8 cellular contexts compared by ENCODE assay signal in genomic region chr3:72887378-72887722, GRCh38. TPM values are rescaled to one million over a fixed set of nuclear protein-coding genes. Genes with fewer than 3 reads are reported as not detected.
DNase-seq lines count a peak whose midpoint lies in the region; ATAC-seq, FAIRE-seq and TF ChIP-seq lines count a peak whose summit lies in the region.

No MANE protein-coding gene starts in this region.

- H4K8ac ChIP-seq in H1 (ENCODE audit: extremely low read depth, insufficient read depth, low read length) (no peak overlapping the region), neuronal stem cell (ENCODE audit: low read depth, low read length) (no peak overlapping the region)

- intact Hi-C loops in CD8-positive, alpha-beta T cell (cut with DNase I, micrococcal nuclease), result no loop called here

- no peaks in the 10 kb centered on the region for H3K36me3 Mint-ChIP-seq in CD8-positive, alpha-beta T cell

- H3K27me3 ChIP-seq in CD8-positive, alpha-beta T cell (ENCODE audit: insufficient read depth, low read length), result peaks cover 10% of the 10 kb centered on the region
- peaks cover 11% of the 10 kb centered on the region; the same call in 1 of the 2 replicates for H3K27me3 ChIP-seq in OCI-LY1 (ENCODE audit: insufficient read depth, low read length)
- H3K27me3 ChIP-seq in H1 (replicated peaks in 1 of 4; ENCODE audit: control insufficient read depth in 3 of 4, extremely low read depth in 1 of 4, insufficient read depth in 3 of 4, low read length in 3 of 4), result peaks cover 0 to 37% (median 18%) of the 10 kb centered on the region in 4 experiments; a peak in 5 of 7 replicates
- peaks cover 0 to 88% (median 34%) of the 10 kb centered on the region in 3 experiments for H3K27me3 ChIP-seq in neuronal stem cell (ENCODE audit: control insufficient read depth in 3 of 3, insufficient read depth in 3 of 3, low read depth in 1 of 3, low read length in 3 of 3)

- no peak overlapping the region for H2BK15ac ChIP-seq in H1 (ENCODE audit: low read length)
- no peak overlapping the region for H2BK15ac ChIP-seq in neuronal stem cell (ENCODE audit: low read length)

- H2BK12ac ChIP-seq in H1 (ENCODE audit: low read depth, low read length) (no peak overlapping the region), neuronal stem cell (ENCODE audit: low read length) (no peak overlapping the region)

- no peak overlapping the region for H4K5ac ChIP-seq in H1 (ENCODE audit: insufficient read length, low read depth, low read length)

- peaks cover 6% of the 10 kb centered on the region for H3K23me2 ChIP-seq in H1 (ENCODE audit: low read depth, low read length)

- H3K79me2 ChIP-seq in OCI-LY1 (ENCODE audit: insufficient read depth, low read length) (no peaks in the 10 kb centered on the region), H1 (ENCODE audit: control insufficient read depth in 1 of 2, insufficient read depth in 2 of 2, low read length in 2 of 2) (no peaks in the 10 kb centered on the region)

- H4K91ac ChIP-seq in H1 (replicated peaks; ENCODE audit: insufficient read length, low read length) (no peak overlapping the region), neuronal stem cell (ENCODE audit: low read depth, low read length, poor library complexity) (no peak overlapping the region)

- H3K9ac ChIP-seq in OCI-LY1 (ENCODE audit: low read length), result no peak overlapping the region; the same call in 1 of the 2 replicates
- no peak overlapping the region for H3K9ac ChIP-seq in H1 (replicated peaks in 1 of 4; ENCODE audit: extremely low read depth in 1 of 4, low read depth in 3 of 4, low read length in 3 of 4)
- H3K9ac ChIP-seq in neuronal stem cell (ENCODE audit: low read depth, low read length, poor library complexity), result no peak overlapping the region

- no peaks in the 10 kb centered on the region for H4K20me1 ChIP-seq in OCI-LY1 (ENCODE audit: insufficient read depth, low read length)
- peaks cover 0 to 2% of the 10 kb centered on the region in 2 experiments for H4K20me1 ChIP-seq in H1 (replicated peaks in 1 of 2; ENCODE audit: control insufficient read depth in 1 of 2, insufficient read depth in 2 of 2, low read length in 2 of 2)

- TF ChIP-seq RAD21 in H1 (IDR thresholded peaks at IDR 0.05 in 1 of 2, conservative IDR thresholded peaks at IDR 0.05 in 1 of 2; ENCODE audit: low read depth in 2 of 2, low read length in 2 of 2), result no peak

- TF ChIP-seq CTCF in CD8-positive, alpha-beta T cell (IDR thresholded peaks at IDR 0.05), result no peak
- TF ChIP-seq CTCF in OCI-LY1 (IDR thresholded peaks at IDR 0.05; ENCODE audit: low read length), result no peak
- no peak for TF ChIP-seq CTCF in H1 (IDR thresholded peaks at IDR 0.05; ENCODE audit: control extremely low read depth in 1 of 3, insufficient read depth in 1 of 3, low read depth in 1 of 3, low read length in 3 of 3)

- H3F3A ChIP-seq in OCI-LY1 (ENCODE audit: insufficient read depth, low read length), result no peaks in the 10 kb centered on the region

- no peak for DNase-seq in CD8-positive, alpha-beta T cell
- DNase-seq in H1 (ENCODE audit: low read depth in 1 of 2, low spot score in 2 of 2), result no peak
- no peak for DNase-seq in neuronal stem cell (ENCODE audit: low spot score)
- DNase-seq in T-helper 9 cell, result no peak
- no peak for DNase-seq in left lobe of liver (ENCODE audit: low spot score)

- no peak overlapping the region for H2BK120ac ChIP-seq in H1 (replicated peaks; ENCODE audit: low read depth, low read length)
- no peak overlapping the region for H2BK120ac ChIP-seq in neuronal stem cell (ENCODE audit: low read depth, low read length)

- peaks cover 65% of the 10 kb centered on the region for H3K27me3 Mint-ChIP-seq in CD8-positive, alpha-beta T cell (ENCODE audit: low read depth)

- H3K79me1 ChIP-seq in H1 (ENCODE audit: low read depth, low read length) (no peaks in the 10 kb centered on the region), neuronal stem cell (ENCODE audit: low read depth, low read length) (no peaks in the 10 kb centered on the region)

- H3K36me3 ChIP-seq in CD8-positive, alpha-beta T cell (ENCODE audit: insufficient read depth, low read length), result no peaks in the 10 kb centered on the region
- no peaks in the 10 kb centered on the region for H3K36me3 ChIP-seq in OCI-LY1 (ENCODE audit: insufficient read depth, low read length)
- H3K36me3 ChIP-seq in H1 (ENCODE audit: control insufficient read depth in 2 of 4, insufficient read depth in 4 of 4, low read length in 3 of 4), result no peaks in the 10 kb centered on the region
- no peaks in the 10 kb centered on the region for H3K36me3 ChIP-seq in neuronal stem cell (replicated peaks in 1 of 2; ENCODE audit: control insufficient read depth in 2 of 2, insufficient read depth in 2 of 2, low read length in 2 of 2)

- H2BK20ac ChIP-seq in H1 (ENCODE audit: low read length), result no peak overlapping the region

- H3K4me2 ChIP-seq in OCI-LY1 (ENCODE audit: low read length), result peak overlapping the region; percentile 68
- peak overlapping the region; percentile 76 to 77 for H3K4me2 ChIP-seq in H1 (ENCODE audit: insufficient read depth in 1 of 2, low read depth in 2 of 2, low read length in 2 of 2)
- H3K4me2 ChIP-seq in neuronal stem cell (ENCODE audit: insufficient read depth, low read length, poor library complexity, severe bottlenecking), result peak overlapping the region; percentile 73

- no peak overlapping the region for H3K27ac ChIP-seq in CD8-positive, alpha-beta T cell (ENCODE audit: low read depth, low read length)
- H3K27ac ChIP-seq in OCI-LY1 (ENCODE audit: low read depth, low read length, poor library complexity, severe bottlenecking) (no peak overlapping the region), H1 (ENCODE audit: low read depth, low read length) (no peak overlapping the region), neuronal stem cell (replicated peaks; ENCODE audit: low read length) (no peak overlapping the region)

- H2BK5ac ChIP-seq in H1 (ENCODE audit: low read depth, low read length), result no peak overlapping the region
- no peak overlapping the region for H2BK5ac ChIP-seq in neuronal stem cell (ENCODE audit: low read length)

- FAIRE-seq in H1 (lab: Jason Lieb, UNC), result no peak

- H3K4me1 Mint-ChIP-seq in CD8-positive, alpha-beta T cell (ENCODE audit: low read depth), result peaks cover 23% of the 10 kb centered on the region

- CTCF ChIA-PET in CD8-positive, alpha-beta T cell (lab: Charles Lee), result interaction anchor here (1.2 kb wide), 1 partner anchor 114 kb away, joined by 3 read pairs; no protein-coding TSS in a partner anchor
- CTCF ChIA-PET in H1 (lab: Charles Lee; ENCODE audit: partially characterized antibody), result interaction anchor here (0.6 to 3.3 kb wide), 7 partner anchors 10 to 203 kb away, joined by 3 to 7 read pairs (median 3); partner anchors contain the start of gene SHQ1

- peak overlapping the region; percentile 13 for H3K4me3 ChIP-seq in CD8-positive, alpha-beta T cell (ENCODE audit: low read depth, low read length)
- H3K4me3 ChIP-seq in OCI-LY1 (ENCODE audit: low read depth, low read length, poor library complexity, severe bottlenecking) (peak overlapping the region; percentile 53), H1 (ENCODE audit: extremely low read depth in 1 of 4, insufficient read depth in 2 of 4, low read depth in 3 of 4, low read length in 4 of 4) (peak overlapping the region; percentile 50 to 65 (median 52); a peak in 7 of 8 replicates), neuronal stem cell (ENCODE audit: low read length in 2 of 2) (peak overlapping the region; percentile 23 to 27)

- H3K14ac ChIP-seq in H1 (ENCODE audit: insufficient read length) (no peak overlapping the region), neuronal stem cell (ENCODE audit: low read length) (no peak overlapping the region)

- no peaks in the 10 kb centered on the region for H3K9me2 ChIP-seq in OCI-LY1 (ENCODE audit: low read depth, low read length)

- H2AFZ ChIP-seq in OCI-LY1 (ENCODE audit: low read length), result no peak overlapping the region
- peak overlapping the region; percentile 93 for H2AFZ ChIP-seq in H1 (ENCODE audit: low read length)
- H2AFZ ChIP-seq in neuronal stem cell (ENCODE audit: low read length), result no peak overlapping the region

- H3K23ac ChIP-seq in H1 (ENCODE audit: insufficient read length) (no peak overlapping the region), neuronal stem cell (ENCODE audit: low read depth, low read length, poor library complexity) (no peak overlapping the region)

- H3K4me1 ChIP-seq in CD8-positive, alpha-beta T cell (ENCODE audit: insufficient read depth, low read length), result peaks cover 6% of the 10 kb centered on the region
- H3K4me1 ChIP-seq in OCI-LY1 (ENCODE audit: insufficient read depth, low read length, severe bottlenecking), result peaks cover 5% of the 10 kb centered on the region
- H3K4me1 ChIP-seq in H1 (replicated peaks in 1 of 4; ENCODE audit: control insufficient read depth in 3 of 4, insufficient read depth in 4 of 4, low read length in 3 of 4), result peaks cover 2 to 6% (median 5%) of the 10 kb centered on the region in 4 experiments; a peak in 6 of 7 replicates
- H3K4me1 ChIP-seq in neuronal stem cell (ENCODE audit: control insufficient read depth in 2 of 2, insufficient read depth in 1 of 2, low read depth in 1 of 2, low read length in 2 of 2), result peaks cover 7 to 13% of the 10 kb centered on the region in 2 donors

- peak overlapping the region; percentile 79 for H3K4me3 Mint-ChIP-seq in CD8-positive, alpha-beta T cell

- 14% methylated on average over 6 of the region's 6 CpGs; no CpG with 5 or more reads in 1 of the 2 experiments for WGBS in H1 (ENCODE audit: extremely low coverage in 1 of 2, insufficient coverage in 1 of 2, insufficient read length in 1 of 2, insufficient replicate concordance in 2 of 2, low coverage in 1 of 2, low lambda C conversion rate in 2 of 2, missing lambda C conversion rate in 1 of 2), 2 experiments
- WGBS in neuronal stem cell (ENCODE audit: extremely low coverage in 2 of 2, insufficient read length in 2 of 2, insufficient replicate concordance in 1 of 2), 2 donors, result no CpG with 5 or more reads among the region's 6 CpGs

- no peak for TF ChIP-seq POLR2A in H1 (IDR thresholded peaks at IDR 0.05; ENCODE audit: control extremely low read depth in 1 of 2, low read depth in 2 of 2, low read length in 2 of 2)

- POLR2A ChIA-PET in CD8-positive, alpha-beta T cell (lab: Charles Lee), result no interaction called here
- POLR2A ChIA-PET in H1 (lab: Charles Lee; ENCODE audit: partially characterized antibody), result interaction anchor here (0.8 to 2.2 kb wide), 4 partner anchors 9 to 169 kb away, joined by 3 to 8 read pairs (median 5); partner anchors contain the start of gene PPP4R2

- TF ChIP-seq EP300 in H1 (IDR thresholded peaks at IDR 0.05; ENCODE audit: borderline replicate concordance in 1 of 2, low read depth in 2 of 2, low read length in 2 of 2), result no peak

- no peak overlapping the region for H3K4ac ChIP-seq in H1 (replicated peaks; ENCODE audit: insufficient read length, low read depth, low read length)
- H3K4ac ChIP-seq in neuronal stem cell (ENCODE audit: low read length), result no peak overlapping the region

- no peak overlapping the region for H3K56ac ChIP-seq in H1 (replicated peaks; ENCODE audit: insufficient read length, low read depth, low read length)

- H3K9me3 Mint-ChIP-seq in CD8-positive, alpha-beta T cell, result peaks cover 7% of the 10 kb centered on the region

- peaks cover 4% of the 10 kb centered on the region for H3K9me3 ChIP-seq in CD8-positive, alpha-beta T cell (ENCODE audit: low read length)
- H3K9me3 ChIP-seq in OCI-LY1 (ENCODE audit: low read length), result no peaks in the 10 kb centered on the region
- no peaks in the 10 kb centered on the region for H3K9me3 ChIP-seq in H1 (ENCODE audit: insufficient read depth in 2 of 2, low read depth in 1 of 2, low read length in 1 of 2)
- peaks cover 0 to 25% of the 10 kb centered on the region in 2 donors for H3K9me3 ChIP-seq in neuronal stem cell (replicated peaks in 1 of 2; ENCODE audit: control insufficient read depth in 2 of 2, insufficient read depth in 1 of 2, low read depth in 1 of 2, low read length in 2 of 2)

- H3K27ac Mint-ChIP-seq in CD8-positive, alpha-beta T cell, result no peak overlapping the region

- ATAC-seq in CD8-positive, alpha-beta T cell, result no peak
- no peak for ATAC-seq in HG03175 (IDR thresholded peaks at IDR 0.05; ENCODE audit: unreplicated experiment)
- ATAC-seq in left lobe of liver, result no peak
- ATAC-seq in GM21360 (IDR thresholded peaks at IDR 0.05; ENCODE audit: unreplicated experiment), result no peak

- H2AK5ac ChIP-seq in H1 (ENCODE audit: low read depth, low read length), result no peak overlapping the region
- H2AK5ac ChIP-seq in neuronal stem cell (ENCODE audit: low read depth, low read length), result no peak overlapping the region

- H3K18ac ChIP-seq in H1 (ENCODE audit: extremely low read depth, low read length), result no peak overlapping the region
- H3K18ac ChIP-seq in neuronal stem cell (ENCODE audit: low read length), result no peak overlapping the region

RNA-seq across cellular contexts. Expression of gene GXYLT2, which starts 0.5 kb away (rescaled TPM):
- not detected for total RNA-seq in CD8-positive, alpha-beta T cell
- total RNA-seq in H1 (2021; fragmentation: NEBNext Ultra II Directional; extraction: Animal tissue kit (Norgen Biotek cat#: 25700)), result 3.9 and 5.6 TPM in 2 replicates
- 1.3 and 1.8 TPM in 2 replicates for polyA plus RNA-seq in H1 (2011; rRNA removed)
- 1.6 TPM for polyA plus RNA-seq in H1 (2011; cell fraction: cytosol; rRNA removed)
- 2.5 TPM for polyA plus RNA-seq in H1 (2011; cell fraction: nucleus; rRNA removed)
- 1.2 to 2.1 TPM (median 1.7 TPM) in 4 replicates for polyA plus RNA-seq in H1 (2012, experiment 1 of 2)
- 0.73 TPM for polyA plus RNA-seq in H1 (2012, experiment 2 of 2)
- polyA plus RNA-seq in H1 (2013, experiment 1 of 2), result 3.6 TPM
- polyA plus RNA-seq in H1 (2013, experiment 2 of 2), result 3.8 TPM
- polyA minus RNA-seq in H1 (2011; rRNA and poly(A)+ RNA removed), result 3.2 and 6.7 TPM in 2 replicates
- polyA minus RNA-seq in H1 (2011; cell fraction: cytosol; rRNA and poly(A)+ RNA removed), result 4.2 TPM
- polyA minus RNA-seq in H1 (2011; cell fraction: nucleus; rRNA and poly(A)+ RNA removed), result 7.5 TPM
- polyA plus RNA-seq in neuronal stem cell (2013, experiment 1 of 2), result 0.07 TPM
- polyA plus RNA-seq in neuronal stem cell (2013, experiment 2 of 2), result 0.04 TPM
- total RNA-seq in left lobe of liver, result 0.20 TPM

RNA-seq across cellular contexts. Expression of gene SHQ1, which starts 39.1 kb away (rescaled TPM):
- total RNA-seq in CD8-positive, alpha-beta T cell, result 10 to 100 TPM in 1 of 2 experiments, 1 to 10 TPM in 1; 7.1 to 11.3 TPM
- total RNA-seq in H1 (2021; fragmentation: NEBNext Ultra II Directional; extraction: Animal tissue kit (Norgen Biotek cat#: 25700)), result 33.7 and 34.4 TPM in 2 replicates
- polyA plus RNA-seq in H1 (2011; rRNA removed), result 7.5 and 10.7 TPM in 2 replicates
- polyA plus RNA-seq in H1 (2011; cell fraction: cytosol; rRNA removed), result 11.5 TPM
- 16.6 TPM for polyA plus RNA-seq in H1 (2011; cell fraction: nucleus; rRNA removed)
- 14.1 to 27.9 TPM (median 17.1 TPM) in 4 replicates for polyA plus RNA-seq in H1 (2012, experiment 1 of 2)
- polyA plus RNA-seq in H1 (2012, experiment 2 of 2), result 2.0 TPM
- polyA plus RNA-seq in H1 (2013, experiment 1 of 2), result 14.7 TPM
- 14.9 TPM for polyA plus RNA-seq in H1 (2013, experiment 2 of 2)
- 11.1 and 13.8 TPM in 2 replicates for polyA minus RNA-seq in H1 (2011; rRNA and poly(A)+ RNA removed)
- 17.9 TPM for polyA minus RNA-seq in H1 (2011; cell fraction: cytosol; rRNA and poly(A)+ RNA removed)
- polyA minus RNA-seq in H1 (2011; cell fraction: nucleus; rRNA and poly(A)+ RNA removed), result 51.4 TPM
- polyA plus RNA-seq in neuronal stem cell (2013, experiment 1 of 2), result 7.8 TPM
- 7.8 TPM for polyA plus RNA-seq in neuronal stem cell (2013, experiment 2 of 2)
- 8.7 TPM for total RNA-seq in left lobe of liver
